In genomic region chr6:8707956-8708772, GRCh38 we compare ENCODE assay signal across 9 cellular contexts.
DNase-seq lines count a peak whose midpoint lies in the region; ATAC-seq lines count a peak whose summit lies in the region.
"Had no signal": no experiment of that assay in that cellular context is flagged by ENCODE, and none has a peak within 500 bp of the region (broad histone marks: within the 10 kb centered on the region; RNA-seq: fewer than 3 reads in every experiment).

No MANE protein-coding gene starts in this region.

- intact Hi-C loops in left colon (cut with DNase I, micrococcal nuclease): no loop called here

- peak; percentile 62 for ATAC-seq in left colon
- ATAC-seq in GM18870 (IDR thresholded peaks at IDR 0.05; ENCODE audit: unreplicated experiment): no peak
- ATAC-seq in GM18511 (IDR thresholded peaks at IDR 0.05; ENCODE audit: unreplicated experiment): no peak
- ATAC-seq in HG03039 (IDR thresholded peaks at IDR 0.05; ENCODE audit: unreplicated experiment): no peak

- peak; percentile 71 for DNase-seq in G401 (ENCODE audit: low spot score)
- DNase-seq in NCI-H1417 (lab: John Stamatoyannopoulos, UW): peak; percentile 21 to 63 (median 35)
- peak; percentile 15 for DNase-seq in amniotic stem cell (lab: John Stamatoyannopoulos, UW)
- peak; percentile 3 to 24 for DNase-seq in left colon
- no peak for DNase-seq in ecto neural progenitor cell (ENCODE audit: low spot score)
- DNase-seq: IMR-90 had no signal

- in situ Hi-C loops in G401 (cut with HindIII; ENCODE audit: low sequenced_read_pairs): no loop called here
